1 cellular context compared by ENCODE assay signal in genomic region chr12:116347265-116347664, GRCh38.
TF ChIP-seq lines count a peak whose summit lies in the region.

No MANE protein-coding gene starts in this region.

TF ChIP-seq in K562, 482 proteins besides CTCF, POLR2A, EP300 and RAD21 (continued from another document):
- TF ChIP-seq CLOCK (CRISPR knock-in tag; IDR thresholded peaks at IDR 0.05; ENCODE audit: borderline replicate concordance) (no peak), ZNF436 (CRISPR knock-in tag; IDR thresholded peaks at IDR 0.05) (no peak), NR2C1 (IDR thresholded peaks at IDR 0.05) (no peak), NR2C1 (tag; IDR thresholded peaks at IDR 0.05) (no peak), KLF1 (tag; IDR thresholded peaks at IDR 0.05) (no peak), SMARCA4 (IDR thresholded peaks at IDR 0.05) (no peak), ATF7 (IDR thresholded peaks at IDR 0.05) (no peak), KDM1A (IDR thresholded peaks at IDR 0.05) (peak; percentile 73 to 86), ADNP (tag; IDR thresholded peaks at IDR 0.05) (peak; percentile 80), HDAC2 (IDR thresholded peaks at IDR 0.05) (0 out of 2 replicates have a peak, but pooled peaks have one; percentile 61), RFX5 (IDR thresholded peaks at IDR 0.05; ENCODE audit: low read depth, low read length) (no peak), JUNB (CRISPR knock-in tag; conservative IDR thresholded peaks at IDR 0.05) (no peak), FOXK1 (CRISPR knock-in tag; IDR thresholded peaks at IDR 0.05; ENCODE audit: borderline replicate concordance) (no peak), E2F3 (CRISPR knock-in tag; IDR thresholded peaks at IDR 0.05) (no peak), SMARCB1 (IDR thresholded peaks at IDR 0.05; ENCODE audit: insufficient read length, low read depth) (no peak), CBX3 (IDR thresholded peaks at IDR 0.05; ENCODE audit: borderline replicate concordance in 1 of 2, low read length in 2 of 2) (peak in 1 of 2 experiments; percentile 56; a peak in 1 of 3 replicates), ZNF197 (CRISPR knock-in tag; IDR thresholded peaks at IDR 0.05; ENCODE audit: low read depth) (no peak), ZKSCAN8 (CRISPR knock-in tag; IDR thresholded peaks at IDR 0.05) (no peak), HDAC6 (IDR thresholded peaks at IDR 0.05; ENCODE audit: low read depth, low read length) (no peak), MYNN (IDR thresholded peaks at IDR 0.05) (no peak), MYNN (CRISPR knock-in tag; IDR thresholded peaks at IDR 0.05) (no peak), POLR2AphosphoS2 (IDR thresholded peaks at IDR 0.05; ENCODE audit: low read length) (no peak), ZNF699 (CRISPR knock-in tag; IDR thresholded peaks at IDR 0.05; ENCODE audit: insufficient replicate concordance) (no peak), CBFA2T2 (conservative IDR thresholded peaks at IDR 0.05) (no peak), ZNF318 (IDR thresholded peaks at IDR 0.05; ENCODE audit: borderline replicate concordance in 1 of 2, low read depth in 1 of 2) (no peak), ZEB2 (IDR thresholded peaks at IDR 0.05) (no peak)
